ENCODE assay signal across 16 cellular contexts in the genomic region with DNA sequence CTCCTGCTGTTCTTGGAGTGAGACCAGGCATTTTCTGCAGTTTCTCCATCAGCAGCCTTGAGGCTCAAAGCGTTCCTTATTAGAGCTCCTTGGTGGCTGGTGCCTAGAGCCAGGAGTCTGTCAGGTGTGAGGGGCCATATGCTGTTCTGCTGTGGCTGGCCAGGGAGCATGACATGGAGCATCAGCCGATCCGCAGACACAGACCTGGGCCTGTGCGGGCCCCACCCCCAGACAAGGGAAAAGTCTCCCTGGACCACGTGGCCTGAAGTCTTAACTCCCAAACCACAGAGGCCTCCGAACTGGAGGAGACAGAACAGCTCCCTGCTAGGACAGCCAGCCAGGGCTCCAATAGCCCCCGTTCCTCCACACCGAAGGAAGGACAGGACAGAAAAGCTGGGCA.
"Had no signal": no experiment of that assay in that cellular context is flagged by ENCODE, and none has a peak within 500 bp of the region (broad histone marks: within the 10 kb centered on the region; RNA-seq: fewer than 3 reads in every experiment).

No MANE protein-coding gene starts in this region.

- H3K4me1 ChIP-seq: left lung, prostate gland had no signal

- H3K27ac ChIP-seq: hepatocyte, left lung, neutrophil, ovary, prostate gland, tibial nerve, VCaP had no signal

- H3K4me3 Mint-ChIP-seq: activated CD4-positive, alpha-beta T cell treated with anti-CD3 and anti-CD28 coated beads, Interleukin-2, amount 10 ng/mL, durations not matched to agents 7 days and 5 days; activated CD8-positive, alpha-beta memory T cell treated with anti-CD3 and anti-CD28 coated beads, Interleukin-2, amount 10 ng/mL, durations not matched to agents 7 days and 5 days; activated CD8-positive, alpha-beta T cell treated with anti-CD3 and anti-CD28 coated beads for 36 hours; immature natural killer cell; natural killer cell; stimulated activated naive CD8-positive, alpha-beta T cell treated with anti-CD3 and anti-CD28 coated beads, Interleukin-15, Interleukin-2, amounts not matched to agents 100 ng/mL and 50 ng/mL, for 24 hours; T-helper 17 cell had no signal

- H3K27ac Mint-ChIP-seq: activated CD4-positive, alpha-beta T cell treated with anti-CD3 and anti-CD28 coated beads, Interleukin-2, amount 10 ng/mL, durations not matched to agents 7 days and 5 days; activated CD8-positive, alpha-beta memory T cell treated with anti-CD3 and anti-CD28 coated beads, Interleukin-2, amount 10 ng/mL, durations not matched to agents 7 days and 5 days; activated CD8-positive, alpha-beta T cell treated with anti-CD3 and anti-CD28 coated beads for 36 hours; activated naive CD4-positive, alpha-beta T cell treated with anti-CD3 and anti-CD28 coated beads, Interleukin-2, amount 50 U/mL, for 72 hours; immature natural killer cell; natural killer cell; stimulated activated naive CD8-positive, alpha-beta T cell treated with anti-CD3 and anti-CD28 coated beads, Interleukin-15, Interleukin-2, amounts not matched to agents 100 ng/mL and 50 ng/mL, for 24 hours; T-helper 17 cell had no signal

- H3K9me3 Mint-ChIP-seq: activated CD4-positive, alpha-beta T cell treated with anti-CD3 and anti-CD28 coated beads, Interleukin-2, amount 10 ng/mL, durations not matched to agents 7 days and 5 days; activated CD8-positive, alpha-beta T cell treated with anti-CD3 and anti-CD28 coated beads for 36 hours; activated naive CD4-positive, alpha-beta T cell treated with anti-CD3 and anti-CD28 coated beads, Interleukin-2, amount 50 U/mL, for 72 hours; immature natural killer cell; natural killer cell; stimulated activated naive CD8-positive, alpha-beta T cell treated with anti-CD3 and anti-CD28 coated beads, Interleukin-15, Interleukin-2, amounts not matched to agents 100 ng/mL and 50 ng/mL, for 24 hours had no signal

- H3K4me1 Mint-ChIP-seq: activated CD4-positive, alpha-beta T cell treated with anti-CD3 and anti-CD28 coated beads, Interleukin-2, amount 10 ng/mL, durations not matched to agents 7 days and 5 days; activated CD8-positive, alpha-beta memory T cell treated with anti-CD3 and anti-CD28 coated beads, Interleukin-2, amount 10 ng/mL, durations not matched to agents 7 days and 5 days; immature natural killer cell; natural killer cell; T-helper 17 cell had no signal

- H3K4me3 ChIP-seq: adrenal gland, hepatocyte, left lung, ovary, prostate gland, tibial nerve had no signal

- H2AFZ ChIP-seq: hepatocyte had no signal

- H3K27me3 ChIP-seq: adrenal gland, hepatocyte, left lung, neutrophil, ovary, tibial nerve had no signal

- H3K27me3 Mint-ChIP-seq: activated CD4-positive, alpha-beta T cell treated with anti-CD3 and anti-CD28 coated beads, Interleukin-2, amount 10 ng/mL, durations not matched to agents 7 days and 5 days; activated CD8-positive, alpha-beta memory T cell treated with anti-CD3 and anti-CD28 coated beads, Interleukin-2, amount 10 ng/mL, durations not matched to agents 7 days and 5 days; stimulated activated naive CD8-positive, alpha-beta T cell treated with anti-CD3 and anti-CD28 coated beads, Interleukin-15, Interleukin-2, amounts not matched to agents 100 ng/mL and 50 ng/mL, for 24 hours had no signal

- H3K9me3 ChIP-seq: adrenal gland, left lung, neutrophil, ovary, prostate gland, tibial nerve had no signal

- H3K36me3 Mint-ChIP-seq: activated CD8-positive, alpha-beta memory T cell treated with anti-CD3 and anti-CD28 coated beads, Interleukin-2, amount 10 ng/mL, durations not matched to agents 7 days and 5 days; activated naive CD4-positive, alpha-beta T cell treated with anti-CD3 and anti-CD28 coated beads, Interleukin-2, amount 50 U/mL, for 72 hours; immature natural killer cell; natural killer cell had no signal

- H3K4me2 ChIP-seq: hepatocyte had no signal

- H3K36me3 ChIP-seq: adrenal gland, left lung, neutrophil, ovary, prostate gland, tibial nerve had no signal
